8 cellular contexts compared by ENCODE assay signal in the genomic region with DNA sequence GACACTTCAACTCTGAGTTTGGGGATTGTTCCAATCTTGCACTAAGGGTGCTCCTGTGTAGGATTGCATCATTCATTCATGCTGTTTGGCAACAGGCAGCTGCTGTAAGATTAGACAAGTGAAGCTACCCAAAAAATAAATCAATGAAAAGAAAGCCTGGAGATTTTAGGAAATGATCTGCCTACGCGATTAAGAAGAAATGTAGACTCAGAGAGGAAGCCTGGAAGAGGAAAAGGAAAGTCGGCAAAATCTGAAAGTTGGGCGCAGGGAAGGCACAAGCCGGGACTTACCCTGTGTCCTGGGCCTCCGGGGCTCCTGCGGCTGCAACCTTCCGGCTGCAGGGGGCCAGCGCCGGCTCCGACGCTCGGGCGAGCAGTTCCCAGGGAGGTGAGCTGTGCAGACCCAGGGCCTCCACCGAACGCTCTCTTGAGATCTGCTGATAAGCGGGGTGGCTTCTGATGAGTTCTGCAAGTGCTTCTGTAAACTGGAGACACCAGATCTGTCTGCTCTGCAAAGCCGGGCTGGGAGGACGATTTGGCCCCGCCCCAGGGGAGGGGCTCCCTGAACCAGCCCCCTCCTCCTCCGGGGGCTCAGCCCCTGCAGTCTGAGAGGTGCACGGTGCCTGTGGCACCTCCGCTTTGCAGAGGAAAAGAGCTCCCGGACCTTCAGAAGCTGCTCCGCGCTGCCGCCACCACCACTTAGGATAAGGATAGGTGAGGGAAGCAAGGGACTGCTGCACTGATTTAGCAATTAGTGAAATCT. TPM values are rescaled to one million over a fixed set of nuclear protein-coding genes. Genes with fewer than 3 reads are reported as not detected.
DNase-seq lines count a peak whose midpoint lies in the region; ATAC-seq, FAIRE-seq and TF ChIP-seq lines count a peak whose summit lies in the region.

No MANE protein-coding gene starts in this region.

- WGBS in ectodermal cell, 2 experiments, result 1% methylated on average over 27 of the region's 27 CpGs

- H3K4me3 ChIP-seq in ectodermal cell (ENCODE audit: insufficient read depth, low read depth, low read length), result peak overlapping the region; percentile 56

- TF ChIP-seq CTCF in C4-2B (conservative IDR thresholded peaks at IDR 0.05), result no peak

- H3K27me3 ChIP-seq in ectodermal cell (ENCODE audit: control insufficient read depth, insufficient read depth, low read length, poor library complexity, severe bottlenecking), result no peaks in the 10 kb centered on the region

- H3K27ac ChIP-seq in C4-2B (peak overlapping the region; percentile 83), ectodermal cell (ENCODE audit: insufficient read depth, low read depth, low read length, poor library complexity, severe bottlenecking) (peak overlapping the region; percentile 85)

- H3K36me3 ChIP-seq in ectodermal cell (ENCODE audit: control insufficient read depth, insufficient read depth, low read length), result peaks cover 5% of the 10 kb centered on the region

- ATAC-seq in HG03432 (IDR thresholded peaks at IDR 0.05; ENCODE audit: unreplicated experiment), result peak; percentile 99

- DNase-seq in GM19239 (ENCODE audit: insufficient read length, low spot score), result peak; percentile 73
- peak; percentile 97 for DNase-seq in NCI-H69 (lab: John Stamatoyannopoulos, UW)
- DNase-seq in activated CD4-positive, alpha-beta T cell treated with anti-CD3 and anti-CD28 coated beads, Interleukin-2, amount 50 U/mL, for 24 hours (ENCODE audit: low read depth in 1 of 2, low spot score in 1 of 2), result peak; percentile 27 to 47
- peak; percentile 54 for DNase-seq in medulla oblongata (ENCODE audit: extremely low spot score)
- peak; percentile 57 for DNase-seq in stimulated activated CD8-positive, alpha-beta memory T cell treated with anti-CD3 and anti-CD28 coated beads, Interleukin-12 subunit alpha, Interleukin-12 subunit beta, amount 100 ng/mL, for 4 hours (ENCODE audit: low read depth)

- peak; percentile 94 for FAIRE-seq in GM19239 (lab: Jason Lieb, UNC)

- no peaks in the 10 kb centered on the region for H3K4me1 ChIP-seq in ectodermal cell (ENCODE audit: control insufficient read depth, insufficient read depth, low read length)

- no peaks in the 10 kb centered on the region for H3K9me3 ChIP-seq in ectodermal cell (ENCODE audit: control insufficient read depth, low read length)

RNA-seq across cellular contexts. Expression of gene PSPH, which starts 17.4 kb away (rescaled TPM):
- polyA plus RNA-seq in ectodermal cell (2013, experiment 1 of 4), result 40.0 TPM
- 44.1 TPM for polyA plus RNA-seq in ectodermal cell (2013, experiment 2 of 4)
- polyA plus RNA-seq in ectodermal cell (2013, experiment 3 of 4), result 38.7 TPM
- 35.5 TPM for polyA plus RNA-seq in ectodermal cell (2013, experiment 4 of 4)

RNA-seq across cellular contexts. Expression of gene CCT6A, which starts 17.7 kb away (rescaled TPM):
- 260 TPM for polyA plus RNA-seq in ectodermal cell (2013, experiment 1 of 4)
- polyA plus RNA-seq in ectodermal cell (2013, experiment 2 of 4), result 274 TPM
- polyA plus RNA-seq in ectodermal cell (2013, experiment 3 of 4), result 209 TPM
- polyA plus RNA-seq in ectodermal cell (2013, experiment 4 of 4), result 224 TPM

RNA-seq across cellular contexts. Expression of gene SUMF2, which starts 30.2 kb away (rescaled TPM):
- 121 TPM for polyA plus RNA-seq in ectodermal cell (2013, experiment 1 of 4)
- 117 TPM for polyA plus RNA-seq in ectodermal cell (2013, experiment 2 of 4)
- 105 TPM for polyA plus RNA-seq in ectodermal cell (2013, experiment 3 of 4)
- 102 TPM for polyA plus RNA-seq in ectodermal cell (2013, experiment 4 of 4)

RNA-seq across cellular contexts. Expression of gene PHKG1, which starts 58.9 kb away (rescaled TPM):
- not detected for polyA plus RNA-seq in ectodermal cell (2013, experiment 1 of 4)
- polyA plus RNA-seq in ectodermal cell (2013, experiment 2 of 4), result 0.20 TPM
- not detected for polyA plus RNA-seq in ectodermal cell (2013, experiment 3 of 4)
- 0.28 TPM for polyA plus RNA-seq in ectodermal cell (2013, experiment 4 of 4)

Comparison
In these comparisons a context has a peak if more than half of its experiments do, and no peak if none do; other contexts are left out.
1. Peak in every context shown above with its lines: DNase-seq, ATAC-seq, H3K4me3 ChIP-seq and H3K27ac ChIP-seq.
2. DNase-seq: peak in every context shown above with its lines; median percentile 97 in NCI-H69; 73 in GM19239; 57 in stimulated activated CD8-positive, alpha-beta memory T cell treated with anti-CD3 and anti-CD28 coated beads, Interleukin-12 subunit alpha, Interleukin-12 subunit beta, amount 100 ng/mL, for 4 hours; 54 in medulla oblongata; 37 in activated CD4-positive, alpha-beta T cell treated with anti-CD3 and anti-CD28 coated beads, Interleukin-2, amount 50 U/mL, for 24 hours.